In the genomic region with DNA sequence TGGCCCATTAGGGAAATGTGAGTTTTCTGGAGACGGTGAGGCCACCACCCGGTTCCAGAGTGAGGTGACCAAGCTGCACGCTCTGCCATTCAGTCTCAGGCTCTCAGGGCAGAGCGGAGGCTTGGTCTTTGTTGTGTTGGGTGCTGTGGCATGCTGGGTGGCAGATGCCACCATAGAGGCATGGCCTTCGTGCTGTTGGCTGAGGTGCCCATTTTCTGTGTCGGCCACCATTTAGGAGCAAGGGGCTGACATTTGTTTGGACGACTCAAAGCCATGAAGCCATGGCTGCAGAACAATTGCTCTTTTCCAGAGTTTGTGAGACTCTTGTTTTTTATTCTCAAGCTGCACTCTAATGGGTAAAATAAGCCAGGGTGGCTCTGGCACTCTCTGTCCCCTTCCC, we compare ENCODE assay signal across 25 cellular contexts. TPM values are rescaled to one million over a fixed set of nuclear protein-coding genes. Genes with fewer than 3 reads are reported as not detected.
A peak's percentile ranks its signal among the peaks of the same experiment; 100 is the strongest.
DNase-seq lines count a peak whose midpoint lies in the region; TF ChIP-seq lines count a peak whose summit lies in the region.
"Had no signal": no experiment of that assay in that cellular context is flagged by ENCODE, and none has a peak within 500 bp of the region (broad histone marks: within the 10 kb centered on the region; RNA-seq: fewer than 3 reads in every experiment).

No MANE protein-coding gene starts in this region.

- H3K9me3 ChIP-seq in iPS-15b (ENCODE audit: control insufficient read depth, insufficient read depth, low read length), result no peaks in the 10 kb centered on the region
- no peaks in the 10 kb centered on the region for H3K9me3 ChIP-seq in spleen
- H3K9me3 ChIP-seq: BLaER1 treated with 17β-estradiol and CSF1 and Interleukin-3, amounts not matched to agents 10 nM and 100 nM had no signal

- 94 to 98% (median 96%) methylated on average over 7 of the region's 7 CpGs for WGBS in spleen, 5 donors

- peaks cover 40% of the 10 kb centered on the region for H3K4me1 Mint-ChIP-seq in activated T-cell treated with anti-CD3 and anti-CD28 coated beads, Interleukin-2, amount 50 U/mL, for 24 hours (ENCODE audit: low read depth)

- H3K4me3 ChIP-seq in iPS-15b (ENCODE audit: low read depth, low read length) (no peak overlapping the region), spleen (no peak overlapping the region)
- H3K4me3 ChIP-seq: BLaER1 treated with 17β-estradiol and CSF1 and Interleukin-3, amounts not matched to agents 10 nM and 100 nM; GM23338 had no signal

- no peak overlapping the region for H3K27ac ChIP-seq in spleen
- H3K27ac ChIP-seq: 22Rv1; BLaER1 treated with 17β-estradiol and CSF1 and Interleukin-3, amounts not matched to agents 10 nM and 100 nM; KMS-11 had no signal

- TF ChIP-seq POLR2A in spleen (IDR thresholded peaks at IDR 0.05), result no peak

- peaks cover 93% of the 10 kb centered on the region for H3K36me3 Mint-ChIP-seq in activated T-cell treated with anti-CD3 and anti-CD28 coated beads, Interleukin-2, amount 50 U/mL, for 24 hours (ENCODE audit: low read depth)

- H3K4me1 ChIP-seq in iPS-15b (ENCODE audit: control insufficient read depth, insufficient read depth, low read length), result no peaks in the 10 kb centered on the region
- H3K4me1 ChIP-seq in spleen, result peaks cover 0 to 27% (median 10%) of the 10 kb centered on the region in 6 donors

- H3K27me3 ChIP-seq in iPS-15b (ENCODE audit: control insufficient read depth, insufficient read depth, low read length), result no peaks in the 10 kb centered on the region
- no peaks in the 10 kb centered on the region for H3K27me3 ChIP-seq in spleen (replicated peaks in 1 of 7)
- H3K27me3 ChIP-seq: BLaER1 treated with 17β-estradiol and CSF1 and Interleukin-3, amounts not matched to agents 10 nM and 100 nM had no signal

- intact Hi-C loops in posterior vena cava (cut with DNase I), result no loop called here
- intact Hi-C loops in spleen (cut with DNase I; ENCODE audit: low total_unique reads), result no loop called here

- no peak overlapping the region for H3K27ac Mint-ChIP-seq in activated T-cell treated with anti-CD3 and anti-CD28 coated beads, Interleukin-2, amount 50 U/mL, for 24 hours

- H3K4me3 Mint-ChIP-seq in activated T-cell treated with anti-CD3 and anti-CD28 coated beads, Interleukin-2, amount 50 U/mL, for 24 hours, result no peak overlapping the region
- H3K4me3 Mint-ChIP-seq: CD8-positive, alpha-beta memory T cell; GM23338 had no signal

- DNase-seq in activated T-cell treated with anti-CD3 and anti-CD28 coated beads, Interleukin-2, amount 50 U/mL, for 24 hours, result peak; percentile 9
- DNase-seq in activated T-cell treated with anti-CD3 and anti-CD28 coated beads, Interleukin-2, amount 50 U/mL, for 48 hours, result no peak
- DNase-seq in posterior vena cava (ENCODE audit: low spot score) (peak; percentile 61), Ammon's horn (ENCODE audit: low spot score) (no peak), NCI-H1694 (lab: John Stamatoyannopoulos, UW) (no peak), DMS114 treated with DMSO at 0.1 percent for 48 hours (lab: John Stamatoyannopoulos, UW; ENCODE audit: unreplicated experiment) (no peak), spleen (no peak)
- DNase-seq: ACHN; Calu3; CD8-positive, alpha-beta memory T cell; HCEC 1CT; NCI-H1092 treated with DMSO at 0.1 percent for 48 hours; NCI-H1436 treated with DMSO at 0.1 percent for 48 hours; NCI-H2029 treated with DMSO at 0.1 percent for 48 hours; NCI-H2171; NCI-H345; NCI-H524; NCI-H774; NK-92 treated with Interleukin-12 subunit alpha and Interleukin-12 subunit beta, amount 100 ng/mL, for 24 hours; SIG-M5 had no signal

- H3K36me3 ChIP-seq in iPS-15b (ENCODE audit: control insufficient read depth, insufficient read depth, low read length), result peaks cover 26% of the 10 kb centered on the region
- peaks cover 0 to 100% (median 60%) of the 10 kb centered on the region in 6 donors for H3K36me3 ChIP-seq in spleen

- H3K9ac ChIP-seq in iPS-15b (ENCODE audit: low read depth, low read length), result peak overlapping the region; percentile 12
- H3K9ac ChIP-seq: BLaER1 treated with 17β-estradiol and CSF1 and Interleukin-3, amounts not matched to agents 10 nM and 100 nM; KMS-11 had no signal

- no peaks in the 10 kb centered on the region for H3K9me3 Mint-ChIP-seq in activated T-cell treated with anti-CD3 and anti-CD28 coated beads, Interleukin-2, amount 50 U/mL, for 24 hours
- H3K9me3 Mint-ChIP-seq: CD8-positive, alpha-beta memory T cell; GM23338 had no signal

- TF ChIP-seq CTCF in spleen (IDR thresholded peaks at IDR 0.05 in 8 of 11, conservative IDR thresholded peaks at IDR 0.05 in 3 of 11), result no peak

- no peaks in the 10 kb centered on the region for H3K27me3 Mint-ChIP-seq in activated T-cell treated with anti-CD3 and anti-CD28 coated beads, Interleukin-2, amount 50 U/mL, for 24 hours

RNA-seq across cellular contexts. Expression of a gene that starts 36.8 kb away (rescaled TPM):
- total RNA-seq in posterior vena cava (1 to 10 TPM; 4.5 to 5.4 TPM), spleen (10 to 100 TPM in 4 of 7 donors, 1 to 10 TPM in 3; 6.1 to 13.4 (median 10.4) TPM)
- polyA plus RNA-seq in spleen, result 10 to 100 TPM in 2 of 3 donors, 1 to 10 TPM in 1; 4.8 to 17.4 (median 11.2) TPM

RNA-seq across cellular contexts. Expression of a gene that starts 58.3 kb away (rescaled TPM):
- total RNA-seq in posterior vena cava (10 to 100 TPM; 26.7 to 30.3 TPM), spleen (10 to 100 TPM; 62.2 to 83.2 (median 67.1) TPM)
- polyA plus RNA-seq in spleen, result 10 to 100 TPM in 1 of 3 donors, 1 to 10 TPM in 2; 6.0 to 10.4 (median 6.3) TPM

Comparison
In these comparisons a context has a peak if more than half of its experiments do, and no peak if none do; other contexts are left out.
1. DNase-seq: peak in activated T-cell treated with anti-CD3 and anti-CD28 coated beads, Interleukin-2, amount 50 U/mL, for 24 hours (single experiment) and posterior vena cava (single experiment); none in activated T-cell treated with anti-CD3 and anti-CD28 coated beads, Interleukin-2, amount 50 U/mL, for 48 hours (0 of 2), Ammon's horn (single experiment), NCI-H1694 (single experiment), DMS114 treated with DMSO at 0.1 percent for 48 hours (single experiment) and spleen (single experiment).